In genomic region chr3:184345678-184346144, GRCh38 we compare ENCODE assay signal across 2 cellular contexts.
TF ChIP-seq lines count a peak whose summit lies in the region.

No MANE protein-coding gene starts in this region.

TF ChIP-seq in IMR-90, 13 proteins besides CTCF, POLR2A, EP300 and RAD21:
- TF ChIP-seq BHLHE40 (IDR thresholded peaks at IDR 0.05; ENCODE audit: low read depth, low read length) (no peak), USF2 (IDR thresholded peaks at IDR 0.05; ENCODE audit: low read depth, low read length) (peak; percentile 59), SMC3 (IDR thresholded peaks at IDR 0.05; ENCODE audit: low read depth, low read length) (peak; percentile 34)
TF ChIP-seq in IMR-90: peak in this region for 2.

TF ChIP-seq in HepG2, 621 proteins besides CTCF, POLR2A, EP300 and RAD21 (continues in another document):
- TF ChIP-seq HNRNPH1 (optimal IDR thresholded peaks at IDR 0.05; ENCODE audit: low read depth, low read length) (no peak), PBX2 (CRISPR knock-in tag; IDR thresholded peaks at IDR 0.05) (peak; percentile 59; the same call in 1 of the 2 replicates), ZNF367 (CRISPR knock-in tag; IDR thresholded peaks at IDR 0.05; ENCODE audit: borderline replicate concordance) (no peak), FOXO1 (CRISPR knock-in tag; IDR thresholded peaks at IDR 0.05) (0 out of 2 replicates have a peak, but pooled peaks have one; percentile 11), CBX2 (IDR thresholded peaks at IDR 0.05; ENCODE audit: low read depth, low read length) (no peak), CBX2 (CRISPR knock-in tag; IDR thresholded peaks at IDR 0.05; ENCODE audit: low read depth) (no peak), RXRA (CRISPR knock-in tag; IDR thresholded peaks at IDR 0.05) (0 out of 2 replicates have a peak, but pooled peaks have one; percentile 27), STAG1 (CRISPR knock-in tag; IDR thresholded peaks at IDR 0.05) (peak; percentile 49), NR2F6 (IDR thresholded peaks at IDR 0.05) (no peak), NR2F6 (CRISPR knock-in tag; IDR thresholded peaks at IDR 0.05) (0 out of 2 replicates have a peak, but pooled peaks have one; percentile 9), SOX5 (CRISPR knock-in tag; IDR thresholded peaks at IDR 0.05; ENCODE audit: borderline replicate concordance) (0 out of 2 replicates have a peak, but pooled peaks have one; percentile 13), PCBP1 (IDR thresholded peaks at IDR 0.05; ENCODE audit: borderline replicate concordance, low read depth, low read length) (no peak), ZBTB39 (CRISPR knock-in tag; IDR thresholded peaks at IDR 0.05) (no peak), THAP11 (CRISPR knock-in tag; IDR thresholded peaks at IDR 0.05) (peak; percentile 37; the same call in 1 of the 2 replicates), GATAD2A (CRISPR knock-in tag; IDR thresholded peaks at IDR 0.05) (0 out of 2 replicates have a peak, but pooled peaks have one; percentile 27), TFE3 (CRISPR knock-in tag; IDR thresholded peaks at IDR 0.05) (0 out of 2 replicates have a peak, but pooled peaks have one; percentile 39), NCOA2 (CRISPR knock-in tag; IDR thresholded peaks at IDR 0.05) (peak; percentile 29; the same call in 1 of the 2 replicates), ZNF572 (CRISPR knock-in tag; IDR thresholded peaks at IDR 0.05) (0 out of 2 replicates have a peak, but pooled peaks have one; percentile 21), CBFB (CRISPR knock-in tag; IDR thresholded peaks at IDR 0.05) (0 out of 2 replicates have a peak, but pooled peaks have one; percentile 25), ZNF850 (CRISPR knock-in tag; conservative IDR thresholded peaks at IDR 0.05) (no peak), SMC3 (IDR thresholded peaks at IDR 0.05; ENCODE audit: low read length) (peak; percentile 55), EHMT2 (IDR thresholded peaks at IDR 0.05; ENCODE audit: borderline replicate concordance, low read depth, low read length) (no peak), ZNF556 (CRISPR knock-in tag; IDR thresholded peaks at IDR 0.05; ENCODE audit: borderline replicate concordance) (no peak), SAP130 (CRISPR knock-in tag; IDR thresholded peaks at IDR 0.05; ENCODE audit: low read depth) (peak; percentile 76), ZNF546 (CRISPR knock-in tag; conservative IDR thresholded peaks at IDR 0.05) (no peak), KDM2A (CRISPR knock-in tag; IDR thresholded peaks at IDR 0.05; ENCODE audit: borderline replicate concordance, low read depth) (peak; percentile 72; the same call in 1 of the 2 replicates), TEAD3 (CRISPR knock-in tag; optimal IDR thresholded peaks at IDR 0.05; ENCODE audit: borderline replicate concordance) (peak; percentile 33), SPEN (CRISPR knock-in tag; IDR thresholded peaks at IDR 0.05; ENCODE audit: low read depth) (0 out of 2 replicates have a peak, but pooled peaks have one; percentile 37), SP5 (CRISPR knock-in tag; IDR thresholded peaks at IDR 0.05; ENCODE audit: borderline replicate concordance, low read depth) (0 out of 2 replicates have a peak, but pooled peaks have one; percentile 21), TARDBP (CRISPR knock-in tag; IDR thresholded peaks at IDR 0.05) (peak; percentile 65; the same call in 1 of the 2 replicates), RBM22 (optimal IDR thresholded peaks at IDR 0.05; ENCODE audit: low read length) (peak; percentile 82), ZNF563 (CRISPR knock-in tag; IDR thresholded peaks at IDR 0.05) (no peak), ZNF326 (CRISPR knock-in tag; IDR thresholded peaks at IDR 0.05; ENCODE audit: borderline replicate concordance) (no peak), DNMT1 (CRISPR knock-in tag; IDR thresholded peaks at IDR 0.05) (no peak)
- TF ChIP-seq, protein P1, sequence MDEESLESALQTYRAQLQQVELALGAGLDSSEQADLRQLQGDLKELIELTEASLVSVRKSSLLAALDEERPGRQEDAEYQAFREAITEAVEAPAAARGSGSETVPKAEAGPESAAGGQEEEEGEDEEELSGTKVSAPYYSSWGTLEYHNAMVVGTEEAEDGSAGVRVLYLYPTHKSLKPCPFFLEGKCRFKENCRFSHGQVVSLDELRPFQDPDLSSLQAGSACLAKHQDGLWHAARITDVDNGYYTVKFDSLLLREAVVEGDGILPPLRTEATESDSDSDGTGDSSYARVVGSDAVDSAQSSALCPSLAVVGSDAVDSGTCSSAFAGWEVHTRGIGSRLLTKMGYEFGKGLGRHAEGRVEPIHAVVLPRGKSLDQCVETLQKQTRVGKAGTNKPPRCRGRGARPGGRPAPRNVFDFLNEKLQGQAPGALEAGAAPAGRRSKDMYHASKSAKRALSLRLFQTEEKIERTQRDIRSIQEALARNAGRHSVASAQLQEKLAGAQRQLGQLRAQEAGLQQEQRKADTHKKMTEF (CRISPR knock-in tag; IDR thresholded peaks at IDR 0.05), result 0 out of 2 replicates have a peak, but pooled peaks have one; percentile 37
- TF ChIP-seq, protein P2, sequence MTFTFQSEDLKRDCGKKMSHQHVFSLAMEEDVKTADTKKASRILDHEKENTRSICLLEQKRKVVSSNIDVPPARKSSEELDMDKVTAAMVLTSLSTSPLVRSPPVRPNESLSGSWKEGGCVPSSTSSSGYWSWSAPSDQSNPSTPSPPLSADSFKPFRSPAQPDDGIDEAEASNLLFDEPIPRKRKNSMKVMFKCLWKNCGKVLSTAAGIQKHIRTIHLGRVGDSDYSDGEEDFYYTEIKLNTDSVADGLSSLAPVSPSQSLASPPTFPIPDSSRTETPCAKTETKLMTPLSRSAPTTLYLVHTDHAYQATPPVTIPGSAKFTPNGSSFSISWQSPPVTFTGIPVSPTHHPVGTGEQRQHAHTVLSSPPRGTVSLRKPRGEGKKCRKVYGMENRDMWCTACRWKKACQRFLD (CRISPR knock-in tag; IDR thresholded peaks at IDR 0.05; ENCODE audit: borderline replicate concordance), result no peak
- TF ChIP-seq, protein P3, sequence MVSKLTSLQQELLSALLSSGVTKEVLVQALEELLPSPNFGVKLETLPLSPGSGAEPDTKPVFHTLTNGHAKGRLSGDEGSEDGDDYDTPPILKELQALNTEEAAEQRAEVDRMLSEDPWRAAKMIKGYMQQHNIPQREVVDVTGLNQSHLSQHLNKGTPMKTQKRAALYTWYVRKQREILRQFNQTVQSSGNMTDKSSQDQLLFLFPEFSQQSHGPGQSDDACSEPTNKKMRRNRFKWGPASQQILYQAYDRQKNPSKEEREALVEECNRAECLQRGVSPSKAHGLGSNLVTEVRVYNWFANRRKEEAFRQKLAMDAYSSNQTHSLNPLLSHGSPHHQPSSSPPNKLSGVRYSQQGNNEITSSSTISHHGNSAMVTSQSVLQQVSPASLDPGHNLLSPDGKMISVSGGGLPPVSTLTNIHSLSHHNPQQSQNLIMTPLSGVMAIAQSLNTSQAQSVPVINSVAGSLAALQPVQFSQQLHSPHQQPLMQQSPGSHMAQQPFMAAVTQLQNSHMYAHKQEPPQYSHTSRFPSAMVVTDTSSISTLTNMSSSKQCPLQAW (CRISPR knock-in tag; IDR thresholded peaks at IDR 0.05), result 0 out of 2 replicates have a peak, but pooled peaks have one; percentile 24
- TF ChIP-seq, protein P4, sequence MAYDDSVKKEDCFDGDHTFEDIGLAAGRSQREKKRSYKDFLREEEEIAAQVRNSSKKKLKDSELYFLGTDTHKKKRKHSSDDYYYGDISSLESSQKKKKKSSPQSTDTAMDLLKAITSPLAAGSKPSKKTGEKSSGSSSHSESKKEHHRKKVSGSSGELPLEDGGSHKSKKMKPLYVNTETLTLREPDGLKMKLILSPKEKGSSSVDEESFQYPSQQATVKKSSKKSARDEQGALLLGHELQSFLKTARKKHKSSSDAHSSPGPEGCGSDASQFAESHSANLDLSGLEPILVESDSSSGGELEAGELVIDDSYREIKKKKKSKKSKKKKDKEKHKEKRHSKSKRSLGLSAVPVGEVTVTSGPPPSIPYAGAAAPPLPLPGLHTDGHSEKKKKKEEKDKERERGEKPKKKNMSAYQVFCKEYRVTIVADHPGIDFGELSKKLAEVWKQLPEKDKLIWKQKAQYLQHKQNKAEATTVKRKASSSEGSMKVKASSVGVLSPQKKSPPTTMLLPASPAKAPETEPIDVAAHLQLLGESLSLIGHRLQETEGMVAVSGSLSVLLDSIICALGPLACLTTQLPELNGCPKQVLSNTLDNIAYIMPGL (CRISPR knock-in tag; IDR thresholded peaks at IDR 0.05; ENCODE audit: borderline replicate concordance in 1 of 2, low read depth in 1 of 2), result peak in 1 of 2 experiments; percentile 29; a peak in 1 of 4 replicates
- TF ChIP-seq, protein P5, sequence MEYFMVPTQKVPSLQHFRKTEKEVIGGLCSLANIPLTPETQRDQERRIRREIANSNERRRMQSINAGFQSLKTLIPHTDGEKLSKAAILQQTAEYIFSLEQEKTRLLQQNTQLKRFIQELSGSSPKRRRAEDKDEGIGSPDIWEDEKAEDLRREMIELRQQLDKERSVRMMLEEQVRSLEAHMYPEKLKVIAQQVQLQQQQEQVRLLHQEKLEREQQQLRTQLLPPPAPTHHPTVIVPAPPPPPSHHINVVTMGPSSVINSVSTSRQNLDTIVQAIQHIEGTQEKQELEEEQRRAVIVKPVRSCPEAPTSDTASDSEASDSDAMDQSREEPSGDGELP (IDR thresholded peaks at IDR 0.05; ENCODE audit: borderline replicate concordance, low read depth), result peak; percentile 96
- TF ChIP-seq, protein P6, sequence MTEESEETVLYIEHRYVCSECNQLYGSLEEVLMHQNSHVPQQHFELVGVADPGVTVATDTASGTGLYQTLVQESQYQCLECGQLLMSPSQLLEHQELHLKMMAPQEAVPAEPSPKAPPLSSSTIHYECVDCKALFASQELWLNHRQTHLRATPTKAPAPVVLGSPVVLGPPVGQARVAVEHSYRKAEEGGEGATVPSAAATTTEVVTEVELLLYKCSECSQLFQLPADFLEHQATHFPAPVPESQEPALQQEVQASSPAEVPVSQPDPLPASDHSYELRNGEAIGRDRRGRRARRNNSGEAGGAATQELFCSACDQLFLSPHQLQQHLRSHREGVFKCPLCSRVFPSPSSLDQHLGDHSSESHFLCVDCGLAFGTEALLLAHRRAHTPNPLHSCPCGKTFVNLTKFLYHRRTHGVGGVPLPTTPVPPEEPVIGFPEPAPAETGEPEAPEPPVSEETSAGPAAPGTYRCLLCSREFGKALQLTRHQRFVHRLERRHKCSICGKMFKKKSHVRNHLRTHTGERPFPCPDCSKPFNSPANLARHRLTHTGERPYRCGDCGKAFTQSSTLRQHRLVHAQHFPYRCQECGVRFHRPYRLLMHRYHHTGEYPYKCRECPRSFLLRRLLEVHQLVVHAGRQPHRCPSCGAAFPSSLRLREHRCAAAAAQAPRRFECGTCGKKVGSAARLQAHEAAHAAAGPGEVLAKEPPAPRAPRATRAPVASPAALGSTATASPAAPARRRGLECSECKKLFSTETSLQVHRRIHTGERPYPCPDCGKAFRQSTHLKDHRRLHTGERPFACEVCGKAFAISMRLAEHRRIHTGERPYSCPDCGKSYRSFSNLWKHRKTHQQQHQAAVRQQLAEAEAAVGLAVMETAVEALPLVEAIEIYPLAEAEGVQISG (CRISPR knock-in tag; IDR thresholded peaks at IDR 0.05), result peak; percentile 24; the same call in 1 of the 2 replicates
- TF ChIP-seq, protein P7, sequence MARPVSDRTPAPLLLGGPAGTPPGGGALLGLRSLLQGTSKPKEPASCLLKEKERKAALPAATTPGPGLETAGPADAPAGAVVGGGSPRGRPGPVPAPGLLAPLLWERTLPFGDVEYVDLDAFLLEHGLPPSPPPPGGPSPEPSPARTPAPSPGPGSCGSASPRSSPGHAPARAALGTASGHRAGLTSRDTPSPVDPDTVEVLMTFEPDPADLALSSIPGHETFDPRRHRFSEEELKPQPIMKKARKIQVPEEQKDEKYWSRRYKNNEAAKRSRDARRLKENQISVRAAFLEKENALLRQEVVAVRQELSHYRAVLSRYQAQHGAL (CRISPR knock-in tag; IDR thresholded peaks at IDR 0.05; ENCODE audit: not compliant biosample characterization), result no peak
